9 cellular contexts compared by ENCODE assay signal in genomic region chr10:47438857-47439474, GRCh38. TPM values are rescaled to one million over a fixed set of nuclear protein-coding genes. Genes with fewer than 3 reads are reported as not detected.
DNase-seq lines count a peak whose midpoint lies in the region; ATAC-seq, FAIRE-seq and TF ChIP-seq lines count a peak whose summit lies in the region.
"Had no signal": no experiment of that assay in that cellular context is flagged by ENCODE, and none has a peak within 500 bp of the region (broad histone marks: within the 10 kb centered on the region; RNA-seq: fewer than 3 reads in every experiment).

No MANE protein-coding gene starts in this region.

- no peak overlapping the region for H3K27ac ChIP-seq in left ventricle myocardium inferior (replicated peaks)
- H3K27ac ChIP-seq: thoracic aorta had no signal

- no peak for FAIRE-seq in HTR-8/SVneo (lab: Jason Lieb, UNC)

- DNase-seq in COLO668 (lab: John Stamatoyannopoulos, UW; ENCODE audit: unreplicated experiment) (peak; percentile 38), HTR-8/SVneo (ENCODE audit: insufficient read length, low spot score) (peak; percentile 32), left ventricle myocardium inferior (no peak), ureter (ENCODE audit: low spot score) (peak; percentile 70), posterior cingulate gyrus (no peak), T-cell (no peak)

- H3K36me3 ChIP-seq in left ventricle myocardium inferior: no peaks in the 10 kb centered on the region
- H3K36me3 ChIP-seq: thoracic aorta had no signal

- H3K27me3 Mint-ChIP-seq in T-cell: peaks cover 22 to 41% of the 10 kb centered on the region in 2 donors

- H3K9me3 ChIP-seq in left ventricle myocardium inferior (replicated peaks): peaks cover 26% of the 10 kb centered on the region
- H3K9me3 ChIP-seq: thoracic aorta had no signal

- POLR2A ChIA-PET in T-cell (lab: Charles Lee): no interaction called here

- no peak overlapping the region for H3K4me3 Mint-ChIP-seq in T-cell

- CTCF ChIA-PET in T-cell (lab: Charles Lee): no interaction called here

- H3K27me3 ChIP-seq in left ventricle myocardium inferior (ENCODE audit: low read depth): peaks cover 40% of the 10 kb centered on the region

- peaks cover 2 to 18% (median 4%) of the 10 kb centered on the region in 3 donors for H3K9me3 Mint-ChIP-seq in T-cell

- no peak overlapping the region for H3K27ac Mint-ChIP-seq in T-cell

- no peaks in the 10 kb centered on the region for H3K36me3 Mint-ChIP-seq in T-cell

- no peaks in the 10 kb centered on the region for H3K4me1 Mint-ChIP-seq in T-cell

- intact Hi-C loops in left ventricle myocardium inferior (cut with micrococcal nuclease) (no loop called here), posterior cingulate gyrus (cut with DNase I) (no loop called here)

- TF ChIP-seq CTCF in left ventricle myocardium inferior (IDR thresholded peaks at IDR 0.05; ENCODE audit: borderline replicate concordance): peak; percentile 59

- no peak overlapping the region for H3K4me3 ChIP-seq in left ventricle myocardium inferior
- H3K4me3 ChIP-seq: thoracic aorta had no signal

- no peaks in the 10 kb centered on the region for H3K4me1 ChIP-seq in left ventricle myocardium inferior

- ATAC-seq in SK-N-SH treated with all-trans-retinoic acid at 6 μM for 48 hours (peak; percentile 97), HG03457 (IDR thresholded peaks at IDR 0.05; ENCODE audit: unreplicated experiment) (no peak), T-cell (replicated peaks in 1 of 4) (no peak)

TF ChIP-seq in SK-N-SH treated with all-trans-retinoic acid at 6 μM for 48 hours, 23 proteins besides CTCF, POLR2A, EP300 and RAD21:
- TF ChIP-seq, protein P1, sequence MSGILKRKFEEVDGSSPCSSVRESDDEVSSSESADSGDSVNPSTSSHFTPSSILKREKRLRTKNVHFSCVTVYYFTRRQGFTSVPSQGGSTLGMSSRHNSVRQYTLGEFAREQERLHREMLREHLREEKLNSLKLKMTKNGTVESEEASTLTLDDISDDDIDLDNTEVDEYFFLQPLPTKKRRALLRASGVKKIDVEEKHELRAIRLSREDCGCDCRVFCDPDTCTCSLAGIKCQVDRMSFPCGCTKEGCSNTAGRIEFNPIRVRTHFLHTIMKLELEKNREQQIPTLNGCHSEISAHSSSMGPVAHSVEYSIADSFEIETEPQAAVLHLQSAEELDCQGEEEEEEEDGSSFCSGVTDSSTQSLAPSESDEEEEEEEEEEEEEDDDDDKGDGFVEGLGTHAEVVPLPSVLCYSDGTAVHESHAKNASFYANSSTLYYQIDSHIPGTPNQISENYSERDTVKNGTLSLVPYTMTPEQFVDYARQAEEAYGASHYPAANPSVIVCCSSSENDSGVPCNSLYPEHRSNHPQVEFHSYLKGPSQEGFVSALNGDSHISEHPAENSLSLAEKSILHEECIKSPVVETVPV (CRISPR knock-in tag; IDR thresholded peaks at IDR 0.05): no peak
- TF ChIP-seq ZNF565 (CRISPR knock-in tag; conservative IDR thresholded peaks at IDR 0.05; ENCODE audit: low read depth) (no peak), ISL1 (CRISPR knock-in tag; IDR thresholded peaks at IDR 0.05) (no peak), PATZ1 (CRISPR knock-in tag; IDR thresholded peaks at IDR 0.05; ENCODE audit: borderline replicate concordance) (no peak), ESRRG (CRISPR knock-in tag; IDR thresholded peaks at IDR 0.05) (no peak), PPARA (CRISPR knock-in tag; IDR thresholded peaks at IDR 0.05; ENCODE audit: borderline replicate concordance) (no peak), BACH2 (CRISPR knock-in tag; IDR thresholded peaks at IDR 0.05; ENCODE audit: borderline replicate concordance) (no peak), ZC3H10 (CRISPR knock-in tag; IDR thresholded peaks at IDR 0.05) (no peak), ARNTL (CRISPR knock-in tag; IDR thresholded peaks at IDR 0.05; ENCODE audit: borderline replicate concordance, low read depth) (no peak), TCF4 (CRISPR knock-in tag; IDR thresholded peaks at IDR 0.05; ENCODE audit: borderline replicate concordance) (no peak), SNAI2 (CRISPR knock-in tag; IDR thresholded peaks at IDR 0.05) (no peak), ZNF70 (CRISPR knock-in tag; IDR thresholded peaks at IDR 0.05) (no peak), ZNF8 (CRISPR knock-in tag; IDR thresholded peaks at IDR 0.05) (no peak), POU6F1 (CRISPR knock-in tag; IDR thresholded peaks at IDR 0.05; ENCODE audit: borderline replicate concordance, low read depth) (no peak), ZFP3 (CRISPR knock-in tag; IDR thresholded peaks at IDR 0.05) (no peak)
- TF ChIP-seq, protein P2, sequence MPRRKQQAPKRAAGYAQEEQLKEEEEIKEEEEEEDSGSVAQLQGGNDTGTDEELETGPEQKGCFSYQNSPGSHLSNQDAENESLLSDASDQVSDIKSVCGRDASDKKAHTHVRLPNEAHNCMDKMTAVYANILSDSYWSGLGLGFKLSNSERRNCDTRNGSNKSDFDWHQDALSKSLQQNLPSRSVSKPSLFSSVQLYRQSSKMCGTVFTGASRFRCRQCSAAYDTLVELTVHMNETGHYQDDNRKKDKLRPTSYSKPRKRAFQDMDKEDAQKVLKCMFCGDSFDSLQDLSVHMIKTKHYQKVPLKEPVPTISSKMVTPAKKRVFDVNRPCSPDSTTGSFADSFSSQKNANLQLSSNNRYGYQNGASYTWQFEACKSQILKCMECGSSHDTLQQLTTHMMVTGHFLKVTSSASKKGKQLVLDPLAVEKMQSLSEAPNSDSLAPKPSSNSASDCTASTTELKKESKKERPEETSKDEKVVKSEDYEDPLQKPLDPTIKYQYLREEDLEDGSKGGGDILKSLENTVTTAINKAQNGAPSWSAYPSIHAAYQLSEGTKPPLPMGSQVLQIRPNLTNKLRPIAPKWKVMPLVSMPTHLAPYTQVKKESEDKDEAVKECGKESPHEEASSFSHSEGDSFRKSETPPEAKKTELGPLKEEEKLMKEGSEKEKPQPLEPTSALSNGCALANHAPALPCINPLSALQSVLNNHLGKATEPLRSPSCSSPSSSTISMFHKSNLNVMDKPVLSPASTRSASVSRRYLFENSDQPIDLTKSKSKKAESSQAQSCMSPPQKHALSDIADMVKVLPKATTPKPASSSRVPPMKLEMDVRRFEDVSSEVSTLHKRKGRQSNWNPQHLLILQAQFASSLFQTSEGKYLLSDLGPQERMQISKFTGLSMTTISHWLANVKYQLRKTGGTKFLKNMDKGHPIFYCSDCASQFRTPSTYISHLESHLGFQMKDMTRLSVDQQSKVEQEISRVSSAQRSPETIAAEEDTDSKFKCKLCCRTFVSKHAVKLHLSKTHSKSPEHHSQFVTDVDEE (CRISPR knock-in tag; IDR thresholded peaks at IDR 0.05): no peak

RNA-seq across cellular contexts. Expression of gene ANXA8, which starts 44.9 kb away (rescaled TPM):
- total RNA-seq in left ventricle myocardium inferior (not detected), ureter (137 TPM), T-cell (not detected)
- total RNA-seq: thoracic aorta had no signal

RNA-seq across cellular contexts. Expression of gene FAM25G, which starts 52.5 kb away (rescaled TPM):
- not detected for total RNA-seq in left ventricle myocardium inferior
- total RNA-seq in ureter: not detected
- not detected for total RNA-seq in T-cell
- total RNA-seq: thoracic aorta had no signal

RNA-seq across cellular contexts. Expression of gene ZNF488, which starts 54.9 kb away (rescaled TPM):
- total RNA-seq in left ventricle myocardium inferior: 0.05 TPM
- 1.8 TPM for total RNA-seq in ureter
- not detected for total RNA-seq in T-cell
- total RNA-seq: thoracic aorta had no signal

Comparison
In these comparisons a context has a peak if more than half of its experiments do, and no peak if none do; other contexts are left out.
1. DNase-seq: peak in COLO668 (single experiment), HTR-8/SVneo (single experiment) and ureter (single experiment); none in left ventricle myocardium inferior (single experiment), posterior cingulate gyrus (0 of 10) and T-cell (0 of 34).
2. RNA of gene ANXA8, which starts 44.9 kb away (total RNA-seq): 137 TPM in ureter (single experiment); not detected in left ventricle myocardium inferior (single experiment) and not detected in T-cell; every median in the first group is over 100 times any median in the second.